Comparison of ENCODE assay signal across 9 cellular contexts in the genomic region with DNA sequence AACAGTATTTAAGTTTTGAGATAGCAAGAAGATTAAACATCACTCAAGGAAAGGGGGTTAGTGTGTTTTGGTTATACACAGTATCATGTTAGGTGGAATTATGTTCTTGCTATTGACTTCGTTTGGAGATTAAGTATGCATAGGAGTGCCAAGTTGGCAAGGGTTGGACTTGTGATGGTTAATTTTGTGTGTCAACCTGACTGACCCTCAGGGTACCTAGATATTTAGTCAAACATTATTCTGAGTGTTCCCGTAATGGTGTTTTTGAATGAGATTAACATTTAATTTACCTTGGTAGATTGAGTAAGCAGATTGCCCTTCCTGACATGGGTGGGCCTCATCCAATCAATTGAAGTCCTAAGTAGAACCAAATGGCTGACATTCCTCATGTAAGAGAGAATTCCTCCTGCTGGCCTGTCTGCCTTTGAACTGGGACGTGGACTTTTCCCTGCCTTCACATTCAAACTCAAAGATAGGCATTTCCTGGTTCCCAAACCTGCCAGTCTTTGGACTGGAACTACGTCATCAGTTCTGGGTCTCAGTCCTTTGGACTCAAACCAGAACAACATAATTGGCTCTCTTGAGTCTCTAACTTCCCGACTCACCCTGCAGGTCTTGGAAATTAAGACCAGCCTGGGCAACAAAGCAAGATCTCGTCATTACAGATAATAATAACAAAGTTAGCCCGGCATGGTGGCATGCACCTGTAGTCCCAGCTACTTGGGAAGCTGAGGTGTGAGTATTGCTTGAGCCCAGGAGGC.
"Had no signal": no experiment of that assay in that cellular context is flagged by ENCODE, and none has a peak within 500 bp of the region (broad histone marks: within the 10 kb centered on the region; RNA-seq: fewer than 3 reads in every experiment).

No MANE protein-coding gene starts in this region.

- H3K4me1 Mint-ChIP-seq: H9, IgD-negative memory B cell had no signal

- H3K4me3 Mint-ChIP-seq: H9, IgD-negative memory B cell had no signal

- FAIRE-seq: H1, H54, HTR-8/SVneo had no signal

- H3K27ac Mint-ChIP-seq: H9, IgD-negative memory B cell had no signal

- H3K27ac ChIP-seq: KMS-11 had no signal

- DNase-seq: H9, HCEC 1CT, Karpas-422, KBM-7 had no signal

- H3K9ac ChIP-seq: KMS-11 had no signal

- H3K36me3 Mint-ChIP-seq: IgD-negative memory B cell had no signal

- H3K4me2 ChIP-seq: KMS-11 had no signal
